ENCODE assay signal across 1 cellular context in the genomic region with DNA sequence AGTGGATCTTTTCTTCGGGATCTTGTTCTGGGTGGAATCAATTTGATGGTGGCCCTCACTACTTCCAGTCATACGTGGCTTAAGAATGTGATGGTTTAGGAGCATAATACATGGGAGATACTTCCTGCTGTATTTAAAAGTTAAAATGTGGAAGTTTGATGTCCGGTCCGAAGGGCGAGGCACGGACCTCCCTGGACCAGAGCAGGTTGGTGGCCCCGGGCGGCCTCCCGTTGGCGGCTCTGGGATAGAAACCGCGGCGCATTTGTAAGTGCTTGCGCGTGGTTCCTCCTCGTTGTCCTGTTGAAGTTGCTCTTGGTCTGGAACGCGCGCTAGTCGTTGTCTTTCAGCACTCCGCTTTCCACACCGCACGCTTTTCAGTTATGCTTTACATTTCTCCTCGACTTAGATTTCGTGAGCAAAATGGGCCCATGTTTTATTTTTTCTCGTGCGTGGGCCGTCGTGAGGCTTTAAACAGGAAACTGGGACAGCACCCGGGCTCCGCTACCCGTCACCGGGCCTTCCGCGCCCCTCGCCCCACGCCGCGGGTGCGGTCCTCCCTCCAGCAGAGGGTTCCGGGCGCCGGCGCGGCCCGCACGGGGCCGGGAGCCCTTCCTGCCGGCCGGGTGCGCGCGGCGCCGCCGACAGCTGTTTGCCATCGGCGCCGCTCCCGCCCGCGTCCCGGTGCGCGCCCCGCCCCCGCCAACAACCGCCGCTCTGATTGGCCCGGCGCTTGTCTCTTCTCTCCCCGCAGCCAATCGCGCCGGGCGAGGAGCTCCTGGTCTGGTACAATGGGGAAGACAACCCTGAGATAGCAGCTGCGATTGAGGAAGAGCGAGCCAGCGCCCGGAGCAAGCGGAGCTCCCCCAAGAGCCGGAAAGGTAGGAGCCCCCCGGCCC.
TF ChIP-seq lines count a peak whose summit lies in the region.

No MANE protein-coding gene starts in this region.

TF ChIP-seq in H1, 55 proteins besides CTCF, POLR2A, EP300 and RAD21:
- TF ChIP-seq SIN3A (conservative IDR thresholded peaks at IDR 0.05 in 1 of 2, IDR thresholded peaks at IDR 0.05 in 1 of 2; ENCODE audit: low read depth in 1 of 2, low read length in 2 of 2) (peak; percentile 36 to 62; a peak in 1 of 4 replicates), BCL11A (IDR thresholded peaks at IDR 0.05; ENCODE audit: low read depth in 2 of 2, low read length in 2 of 2) (no peak), SP1 (IDR thresholded peaks at IDR 0.05; ENCODE audit: low read depth, low read length) (peak; percentile 79), TAF1 (IDR thresholded peaks at IDR 0.05; ENCODE audit: low read depth, low read length) (peak; percentile 87; the same call in 1 of the 2 replicates), JUND (IDR thresholded peaks at IDR 0.05; ENCODE audit: low read length) (no peak), POLR2AphosphoS5 (IDR thresholded peaks at IDR 0.05; ENCODE audit: low read depth, low read length) (peak; percentile 75), CHD2 (IDR thresholded peaks at IDR 0.05; ENCODE audit: low read length) (0 out of 2 replicates have a peak, but pooled peaks have one; percentile 56), RNF2 (IDR thresholded peaks at IDR 0.05; ENCODE audit: borderline replicate concordance, low read depth, low read length, missing control alignments, poor library complexity, severe bottlenecking) (no peak), GABPA (IDR thresholded peaks at IDR 0.05; ENCODE audit: borderline replicate concordance, insufficient read depth, low read length) (no peak), JUN (IDR thresholded peaks at IDR 0.05; ENCODE audit: low read depth, low read length) (no peak), PHF8 (conservative IDR thresholded peaks at IDR 0.05; ENCODE audit: low read depth, low read length) (peak; percentile 46; the same call in 1 of the 2 replicates), RBBP5 (IDR thresholded peaks at IDR 0.05; ENCODE audit: borderline replicate concordance, low read depth, low read length) (peak; percentile 25; the same call in 1 of the 2 replicates), EZH2 (IDR thresholded peaks at IDR 0.05; ENCODE audit: low read depth, low read length, severe bottlenecking) (peak; percentile 29), TBP (IDR thresholded peaks at IDR 0.05; ENCODE audit: low read depth, low read length) (peak; percentile 88)
- TF ChIP-seq, protein P1, sequence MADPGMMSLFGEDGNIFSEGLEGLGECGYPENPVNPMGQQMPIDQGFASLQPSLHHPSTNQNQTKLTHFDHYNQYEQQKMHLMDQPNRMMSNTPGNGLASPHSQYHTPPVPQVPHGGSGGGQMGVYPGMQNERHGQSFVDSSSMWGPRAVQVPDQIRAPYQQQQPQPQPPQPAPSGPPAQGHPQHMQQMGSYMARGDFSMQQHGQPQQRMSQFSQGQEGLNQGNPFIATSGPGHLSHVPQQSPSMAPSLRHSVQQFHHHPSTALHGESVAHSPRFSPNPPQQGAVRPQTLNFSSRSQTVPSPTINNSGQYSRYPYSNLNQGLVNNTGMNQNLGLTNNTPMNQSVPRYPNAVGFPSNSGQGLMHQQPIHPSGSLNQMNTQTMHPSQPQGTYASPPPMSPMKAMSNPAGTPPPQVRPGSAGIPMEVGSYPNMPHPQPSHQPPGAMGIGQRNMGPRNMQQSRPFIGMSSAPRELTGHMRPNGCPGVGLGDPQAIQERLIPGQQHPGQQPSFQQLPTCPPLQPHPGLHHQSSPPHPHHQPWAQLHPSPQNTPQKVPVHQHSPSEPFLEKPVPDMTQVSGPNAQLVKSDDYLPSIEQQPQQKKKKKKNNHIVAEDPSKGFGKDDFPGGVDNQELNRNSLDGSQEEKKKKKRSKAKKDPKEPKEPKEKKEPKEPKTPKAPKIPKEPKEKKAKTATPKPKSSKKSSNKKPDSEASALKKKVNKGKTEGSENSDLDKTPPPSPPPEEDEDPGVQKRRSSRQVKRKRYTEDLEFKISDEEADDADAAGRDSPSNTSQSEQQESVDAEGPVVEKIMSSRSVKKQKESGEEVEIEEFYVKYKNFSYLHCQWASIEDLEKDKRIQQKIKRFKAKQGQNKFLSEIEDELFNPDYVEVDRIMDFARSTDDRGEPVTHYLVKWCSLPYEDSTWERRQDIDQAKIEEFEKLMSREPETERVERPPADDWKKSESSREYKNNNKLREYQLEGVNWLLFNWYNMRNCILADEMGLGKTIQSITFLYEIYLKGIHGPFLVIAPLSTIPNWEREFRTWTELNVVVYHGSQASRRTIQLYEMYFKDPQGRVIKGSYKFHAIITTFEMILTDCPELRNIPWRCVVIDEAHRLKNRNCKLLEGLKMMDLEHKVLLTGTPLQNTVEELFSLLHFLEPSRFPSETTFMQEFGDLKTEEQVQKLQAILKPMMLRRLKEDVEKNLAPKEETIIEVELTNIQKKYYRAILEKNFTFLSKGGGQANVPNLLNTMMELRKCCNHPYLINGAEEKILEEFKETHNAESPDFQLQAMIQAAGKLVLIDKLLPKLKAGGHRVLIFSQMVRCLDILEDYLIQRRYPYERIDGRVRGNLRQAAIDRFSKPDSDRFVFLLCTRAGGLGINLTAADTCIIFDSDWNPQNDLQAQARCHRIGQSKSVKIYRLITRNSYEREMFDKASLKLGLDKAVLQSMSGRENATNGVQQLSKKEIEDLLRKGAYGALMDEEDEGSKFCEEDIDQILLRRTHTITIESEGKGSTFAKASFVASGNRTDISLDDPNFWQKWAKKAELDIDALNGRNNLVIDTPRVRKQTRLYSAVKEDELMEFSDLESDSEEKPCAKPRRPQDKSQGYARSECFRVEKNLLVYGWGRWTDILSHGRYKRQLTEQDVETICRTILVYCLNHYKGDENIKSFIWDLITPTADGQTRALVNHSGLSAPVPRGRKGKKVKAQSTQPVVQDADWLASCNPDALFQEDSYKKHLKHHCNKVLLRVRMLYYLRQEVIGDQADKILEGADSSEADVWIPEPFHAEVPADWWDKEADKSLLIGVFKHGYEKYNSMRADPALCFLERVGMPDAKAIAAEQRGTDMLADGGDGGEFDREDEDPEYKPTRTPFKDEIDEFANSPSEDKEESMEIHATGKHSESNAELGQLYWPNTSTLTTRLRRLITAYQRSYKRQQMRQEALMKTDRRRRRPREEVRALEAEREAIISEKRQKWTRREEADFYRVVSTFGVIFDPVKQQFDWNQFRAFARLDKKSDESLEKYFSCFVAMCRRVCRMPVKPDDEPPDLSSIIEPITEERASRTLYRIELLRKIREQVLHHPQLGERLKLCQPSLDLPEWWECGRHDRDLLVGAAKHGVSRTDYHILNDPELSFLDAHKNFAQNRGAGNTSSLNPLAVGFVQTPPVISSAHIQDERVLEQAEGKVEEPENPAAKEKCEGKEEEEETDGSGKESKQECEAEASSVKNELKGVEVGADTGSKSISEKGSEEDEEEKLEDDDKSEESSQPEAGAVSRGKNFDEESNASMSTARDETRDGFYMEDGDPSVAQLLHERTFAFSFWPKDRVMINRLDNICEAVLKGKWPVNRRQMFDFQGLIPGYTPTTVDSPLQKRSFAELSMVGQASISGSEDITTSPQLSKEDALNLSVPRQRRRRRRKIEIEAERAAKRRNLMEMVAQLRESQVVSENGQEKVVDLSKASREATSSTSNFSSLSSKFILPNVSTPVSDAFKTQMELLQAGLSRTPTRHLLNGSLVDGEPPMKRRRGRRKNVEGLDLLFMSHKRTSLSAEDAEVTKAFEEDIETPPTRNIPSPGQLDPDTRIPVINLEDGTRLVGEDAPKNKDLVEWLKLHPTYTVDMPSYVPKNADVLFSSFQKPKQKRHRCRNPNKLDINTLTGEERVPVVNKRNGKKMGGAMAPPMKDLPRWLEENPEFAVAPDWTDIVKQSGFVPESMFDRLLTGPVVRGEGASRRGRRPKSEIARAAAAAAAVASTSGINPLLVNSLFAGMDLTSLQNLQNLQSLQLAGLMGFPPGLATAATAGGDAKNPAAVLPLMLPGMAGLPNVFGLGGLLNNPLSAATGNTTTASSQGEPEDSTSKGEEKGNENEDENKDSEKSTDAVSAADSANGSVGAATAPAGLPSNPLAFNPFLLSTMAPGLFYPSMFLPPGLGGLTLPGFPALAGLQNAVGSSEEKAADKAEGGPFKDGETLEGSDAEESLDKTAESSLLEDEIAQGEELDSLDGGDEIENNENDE (IDR thresholded peaks at IDR 0.05; ENCODE audit: insufficient replicate concordance, low read length): no peak
- TF ChIP-seq, protein P2, sequence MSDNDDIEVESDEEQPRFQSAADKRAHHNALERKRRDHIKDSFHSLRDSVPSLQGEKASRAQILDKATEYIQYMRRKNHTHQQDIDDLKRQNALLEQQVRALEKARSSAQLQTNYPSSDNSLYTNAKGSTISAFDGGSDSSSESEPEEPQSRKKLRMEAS (IDR thresholded peaks at IDR 0.05): 0 out of 2 replicates have a peak, but pooled peaks have one; percentile 10
- TF ChIP-seq, protein P3, sequence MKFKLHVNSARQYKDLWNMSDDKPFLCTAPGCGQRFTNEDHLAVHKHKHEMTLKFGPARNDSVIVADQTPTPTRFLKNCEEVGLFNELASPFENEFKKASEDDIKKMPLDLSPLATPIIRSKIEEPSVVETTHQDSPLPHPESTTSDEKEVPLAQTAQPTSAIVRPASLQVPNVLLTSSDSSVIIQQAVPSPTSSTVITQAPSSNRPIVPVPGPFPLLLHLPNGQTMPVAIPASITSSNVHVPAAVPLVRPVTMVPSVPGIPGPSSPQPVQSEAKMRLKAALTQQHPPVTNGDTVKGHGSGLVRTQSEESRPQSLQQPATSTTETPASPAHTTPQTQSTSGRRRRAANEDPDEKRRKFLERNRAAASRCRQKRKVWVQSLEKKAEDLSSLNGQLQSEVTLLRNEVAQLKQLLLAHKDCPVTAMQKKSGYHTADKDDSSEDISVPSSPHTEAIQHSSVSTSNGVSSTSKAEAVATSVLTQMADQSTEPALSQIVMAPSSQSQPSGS (IDR thresholded peaks at IDR 0.05; ENCODE audit: low read length): no peak
